Comparison of ENCODE assay signal across 8 cellular contexts in the genomic region with DNA sequence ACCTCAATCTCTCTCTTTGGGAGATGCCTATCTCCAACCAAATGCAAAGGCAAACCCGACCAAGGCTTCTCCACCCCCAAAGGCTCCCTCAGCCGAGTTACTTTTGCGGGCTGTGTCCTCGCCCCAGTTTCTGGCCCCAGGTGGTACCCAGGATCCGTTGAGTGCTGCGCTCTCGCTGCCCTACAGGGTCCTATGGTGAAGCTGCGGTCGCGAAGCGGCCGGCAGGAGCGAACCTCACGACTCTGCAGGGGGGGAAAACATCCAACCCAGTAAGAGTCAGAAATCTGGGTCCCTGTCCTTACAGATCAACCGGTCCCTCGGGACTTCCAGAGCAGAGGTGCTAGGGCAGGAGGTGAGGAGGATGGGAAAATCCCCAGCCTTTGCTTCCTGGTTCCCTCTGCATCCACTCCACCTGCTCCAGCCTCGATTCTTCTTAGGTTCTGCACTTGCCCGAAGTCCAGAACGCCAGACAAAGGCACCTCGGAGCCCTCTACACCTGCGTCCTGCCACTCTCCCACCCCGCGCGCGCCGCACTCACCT. TPM values are rescaled to one million over a fixed set of nuclear protein-coding genes. Genes with fewer than 3 reads are reported as not detected.
DNase-seq lines count a peak whose midpoint lies in the region; ATAC-seq and TF ChIP-seq lines count a peak whose summit lies in the region.

No MANE protein-coding gene starts in this region.

- ATAC-seq in GM19395 (IDR thresholded peaks at IDR 0.05; ENCODE audit: unreplicated experiment): peak; percentile 8
- no peak for ATAC-seq in HG03442 (IDR thresholded peaks at IDR 0.05; ENCODE audit: unreplicated experiment)

- peak overlapping the region; percentile 70 for H3K18ac ChIP-seq in neuronal stem cell (ENCODE audit: low read length)

- peak overlapping the region; percentile 97 for H3K4me2 ChIP-seq in neuronal stem cell (ENCODE audit: insufficient read depth, low read length, poor library complexity, severe bottlenecking)

- H3K9me3 Mint-ChIP-seq in endothelial cell (ENCODE audit: unreplicated experiment): no peaks in the 10 kb centered on the region
- peaks cover 8% of the 10 kb centered on the region; the same call in 1 of the 2 replicates for H3K9me3 Mint-ChIP-seq in HFFc6

- H3K36me3 Mint-ChIP-seq in endothelial cell (ENCODE audit: low read depth, unreplicated experiment) (no peaks in the 10 kb centered on the region), HFFc6 (ENCODE audit: low read depth) (no peaks in the 10 kb centered on the region)

- H3K23ac ChIP-seq in neuronal stem cell (ENCODE audit: low read depth, low read length, poor library complexity): no peak overlapping the region

- H3K4me3 Mint-ChIP-seq in endothelial cell (ENCODE audit: unreplicated experiment): peak overlapping the region; percentile 65
- no peak overlapping the region for H3K4me3 Mint-ChIP-seq in HFFc6

- no peak overlapping the region for H4K91ac ChIP-seq in neuronal stem cell (ENCODE audit: low read depth, low read length, poor library complexity)

- peak overlapping the region; percentile 40 for H2BK15ac ChIP-seq in neuronal stem cell (ENCODE audit: low read length)

- no peak overlapping the region for H4K8ac ChIP-seq in neuronal stem cell (ENCODE audit: low read depth, low read length)

- no CpG with 5 or more reads among the region's 26 CpGs for WGBS in neuronal stem cell (ENCODE audit: extremely low coverage in 2 of 2, insufficient read length in 2 of 2, insufficient replicate concordance in 1 of 2), 2 donors

- H3K4me1 ChIP-seq in ACC112 (ENCODE audit: control insufficient read depth, insufficient read depth, low read length, unreplicated experiment) (no peaks in the 10 kb centered on the region), neuronal stem cell (ENCODE audit: control insufficient read depth in 2 of 2, insufficient read depth in 1 of 2, low read depth in 1 of 2, low read length in 2 of 2) (peaks cover 0 to 13% of the 10 kb centered on the region in 2 donors)

- no peaks in the 10 kb centered on the region for H3K79me2 ChIP-seq in ACC112 (ENCODE audit: control insufficient read depth, insufficient read depth, low read length, unreplicated experiment)

- peak overlapping the region; percentile 5 for H3K27ac Mint-ChIP-seq in endothelial cell (ENCODE audit: unreplicated experiment)
- no peak overlapping the region for H3K27ac Mint-ChIP-seq in HFFc6

- no peak overlapping the region for H3K4ac ChIP-seq in neuronal stem cell (ENCODE audit: low read length)

- no peak overlapping the region for H2BK5ac ChIP-seq in neuronal stem cell (ENCODE audit: low read length)

- no peak overlapping the region for H3K14ac ChIP-seq in neuronal stem cell (ENCODE audit: low read length)

- H3K36me3 ChIP-seq in ACC112 (ENCODE audit: insufficient read depth, low read length) (no peaks in the 10 kb centered on the region), neuronal stem cell (replicated peaks in 1 of 2; ENCODE audit: control insufficient read depth in 2 of 2, insufficient read depth in 2 of 2, low read length in 2 of 2) (no peaks in the 10 kb centered on the region)

- H3K9me3 ChIP-seq in neuronal stem cell (replicated peaks in 1 of 2; ENCODE audit: control insufficient read depth in 2 of 2, insufficient read depth in 1 of 2, low read depth in 1 of 2, low read length in 2 of 2): no peaks in the 10 kb centered on the region

- no peak for TF ChIP-seq CTCF in endothelial cell (IDR thresholded peaks at IDR 0.05; ENCODE audit: unreplicated experiment)
- no peak for TF ChIP-seq CTCF in HFFc6 (IDR thresholded peaks at IDR 0.05)

- DNase-seq in NCI-H69 (lab: John Stamatoyannopoulos, UW) (peak; percentile 74), endothelial cell (ENCODE audit: low spot score) (peak; percentile 16), neuronal stem cell (ENCODE audit: low spot score) (peak; percentile 12), HFFc6 (no peak)
- DNase-seq in stimulated activated naive CD4-positive, alpha-beta T cell treated with Interleukin-2 at 50 U/mL for 16 hours (lab: John Stamatoyannopoulos, UW): no peak

- H2BK120ac ChIP-seq in neuronal stem cell (ENCODE audit: low read depth, low read length): no peak overlapping the region

- H3K4me1 Mint-ChIP-seq in endothelial cell (ENCODE audit: unreplicated experiment): peaks cover 18% of the 10 kb centered on the region
- no peaks in the 10 kb centered on the region for H3K4me1 Mint-ChIP-seq in HFFc6 (ENCODE audit: low read depth)

- H3K9ac ChIP-seq in neuronal stem cell (ENCODE audit: low read depth, low read length, poor library complexity): peak overlapping the region; percentile 63

- H3K27me3 ChIP-seq in ACC112 (ENCODE audit: insufficient read depth, low read length): peaks cover 57% of the 10 kb centered on the region
- peaks cover 11 to 55% (median 32%) of the 10 kb centered on the region in 3 experiments for H3K27me3 ChIP-seq in neuronal stem cell (ENCODE audit: control insufficient read depth in 3 of 3, insufficient read depth in 3 of 3, low read depth in 1 of 3, low read length in 3 of 3)

- H3K27ac ChIP-seq in ACC112 (ENCODE audit: low read depth, low read length) (no peak overlapping the region), neuronal stem cell (replicated peaks; ENCODE audit: low read length) (no peak overlapping the region)

- no peak overlapping the region for H2BK12ac ChIP-seq in neuronal stem cell (ENCODE audit: low read length)

- H2AK5ac ChIP-seq in neuronal stem cell (ENCODE audit: low read depth, low read length): peak overlapping the region; percentile 34

- H3K27me3 Mint-ChIP-seq in endothelial cell (ENCODE audit: unreplicated experiment) (peaks cover 11% of the 10 kb centered on the region), HFFc6 (ENCODE audit: insufficient read depth) (no peaks in the 10 kb centered on the region)

- 0 out of 2 replicates have a peak overlapping the region, but pooled peaks have one; percentile 47 for H3K4me3 ChIP-seq in ACC112 (ENCODE audit: low read depth, low read length)
- peak overlapping the region; percentile 40 to 79 for H3K4me3 ChIP-seq in neuronal stem cell (ENCODE audit: low read length in 2 of 2)

- H3K79me1 ChIP-seq in neuronal stem cell (ENCODE audit: low read depth, low read length): no peaks in the 10 kb centered on the region

- H2AFZ ChIP-seq in ACC112 (ENCODE audit: low read length, unreplicated experiment) (no peak overlapping the region), neuronal stem cell (ENCODE audit: low read length) (peak overlapping the region; percentile 91)

RNA-seq across cellular contexts. Expression of a gene that starts 0.5 kb away (rescaled TPM):
- total RNA-seq in endothelial cell (ENCODE audit: unreplicated experiment): 0.44 TPM
- 0.01 TPM for polyA plus RNA-seq in neuronal stem cell (2013, experiment 1 of 2)
- 0.01 TPM for polyA plus RNA-seq in neuronal stem cell (2013, experiment 2 of 2)
- not detected for total RNA-seq in HFFc6 (2021; fragmentation: NEBNext Ultra II Directional; extraction: Animal tissue kit (Norgen Biotek cat#: 25700))

Comparison
In these comparisons a context has a peak if more than half of its experiments do, and no peak if none do; other contexts are left out.
1. DNase-seq: peak in NCI-H69 (single experiment), endothelial cell (single experiment) and neuronal stem cell (single experiment); none in HFFc6 (single experiment) and stimulated activated naive CD4-positive, alpha-beta T cell treated with Interleukin-2 at 50 U/mL for 16 hours (single experiment).